14 cellular contexts compared by ENCODE assay signal in the genomic region with DNA sequence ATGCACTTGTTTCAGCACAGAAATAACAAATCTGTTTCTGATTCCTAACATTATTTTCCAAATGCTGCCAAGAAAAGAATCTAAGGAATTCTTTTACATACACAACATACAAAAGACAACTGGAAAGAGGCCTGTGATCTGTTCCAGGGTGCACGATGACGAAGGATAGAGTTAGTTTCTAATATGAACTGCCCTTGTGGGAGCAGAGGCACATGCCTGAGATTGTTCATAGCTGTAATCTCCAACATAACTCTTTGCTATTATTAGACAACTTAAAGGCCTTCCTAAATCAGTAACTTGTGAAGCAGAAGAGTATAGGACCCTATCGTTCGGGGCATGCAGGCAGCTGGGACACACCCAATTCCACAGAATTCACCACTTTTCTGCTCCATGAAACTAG. TPM values are rescaled to one million over a fixed set of nuclear protein-coding genes. Genes with fewer than 3 reads are reported as not detected.
A peak's percentile ranks its signal among the peaks of the same experiment; 100 is the strongest.
DNase-seq lines count a peak whose midpoint lies in the region; ATAC-seq and TF ChIP-seq lines count a peak whose summit lies in the region.
"Had no signal": no experiment of that assay in that cellular context is flagged by ENCODE, and none has a peak within 500 bp of the region (broad histone marks: within the 10 kb centered on the region; RNA-seq: fewer than 3 reads in every experiment).

No MANE protein-coding gene starts in this region.

- DNase-seq in Right ventricle myocardium inferior (ENCODE audit: missing footprints) (no peak), cardiac septum (ENCODE audit: low spot score) (no peak), fibroblast of villous mesenchyme (ENCODE audit: low read depth) (peak; percentile 91), myocyte (ENCODE audit: low read depth) (peak; percentile 61), NOMO-1 treated with dmso at 0.1 percent for 144 hours (lab: John Stamatoyannopoulos, UW; ENCODE audit: unreplicated experiment) (no peak), SIG-M5 (lab: John Stamatoyannopoulos, UW) (no peak)
- no peak for DNase-seq in stimulated activated CD4-positive, alpha-beta T cell treated with anti-CD3 and anti-CD28 coated beads, Interleukin-4, amount 100 ng/mL, for 24 hours
- no peak for DNase-seq in activated effector memory CD4-positive, alpha-beta T cell treated with anti-CD3 and anti-CD28 coated beads, Interleukin-2, amount 50 U/mL, for 16 hours
- DNase-seq: activated T-cell treated with anti-CD3 and anti-CD28 coated beads, Interleukin-2, amount 50 U/mL, for 24 hours; effector memory CD8-positive, alpha-beta T cell; hypothalamus; Karpas-422; mammary epithelial cell; NCI-H2081 treated with DMSO at 0.1 percent for 48 hours had no signal

- intact Hi-C loops in Right ventricle myocardium inferior (cut with DNase I): loop anchor here (10.0 kb wide), 1 partner anchor 436 kb away; a partner anchor contains a TSS
- intact Hi-C loops in cardiac septum (cut with DNase I): no loop called here

- TF ChIP-seq CTCF in fibroblast of villous mesenchyme (IDR thresholded peaks at IDR 0.05; ENCODE audit: insufficient read depth, low read depth, low read length): no peak

- peak; percentile 52 for ATAC-seq in Right ventricle myocardium inferior
- ATAC-seq: effector memory CD8-positive, alpha-beta T cell had no signal

- no peak overlapping the region for H3K4me3 ChIP-seq in fibroblast of villous mesenchyme (ENCODE audit: low read depth, low read length)

RNA-seq across cellular contexts. Expression of a gene that starts 41.2 kb away (rescaled TPM):
- total RNA-seq in Right ventricle myocardium inferior (56.6 TPM), cardiac septum (88.2 TPM), fibroblast of villous mesenchyme (4.7 and 9.7 TPM in 2 replicates), myocyte (9.3 and 12.0 TPM in 2 replicates)
- 7.7 TPM for polyA plus RNA-seq in myocyte (2012)

Comparison
In these comparisons a context has a peak if more than half of its experiments do, and no peak if none do; other contexts are left out.
1. DNase-seq: peak in fibroblast of villous mesenchyme (single experiment) and myocyte (single experiment); none in Right ventricle myocardium inferior (single experiment), cardiac septum (single experiment), NOMO-1 treated with dmso at 0.1 percent for 144 hours (single experiment), stimulated activated CD4-positive, alpha-beta T cell treated with anti-CD3 and anti-CD28 coated beads, Interleukin-4, amount 100 ng/mL, for 24 hours (single experiment), activated effector memory CD4-positive, alpha-beta T cell treated with anti-CD3 and anti-CD28 coated beads, Interleukin-2, amount 50 U/mL, for 16 hours (single experiment) and SIG-M5 (single experiment).